In the genomic region with DNA sequence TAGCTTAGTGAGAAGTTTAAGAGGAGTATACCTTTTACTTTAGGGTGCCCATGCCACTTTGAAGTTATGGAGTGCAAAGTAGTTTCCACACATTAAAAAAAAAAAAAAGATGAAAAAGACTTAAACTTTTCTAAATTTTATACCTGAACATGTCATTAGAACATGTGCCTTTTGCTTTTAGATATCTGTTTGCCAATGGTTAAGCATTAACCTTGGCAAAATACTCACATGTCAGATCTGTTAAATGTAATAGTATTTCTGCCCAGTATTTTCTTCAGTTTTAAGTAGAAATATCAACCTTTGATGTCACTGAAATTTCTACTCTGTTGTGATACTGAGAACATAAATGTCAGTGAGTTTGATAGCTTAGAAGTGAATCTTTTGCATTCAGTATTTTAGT, we compare ENCODE assay signal across 1 cellular context.
TF ChIP-seq lines count a peak whose summit lies in the region.

No MANE protein-coding gene starts in this region.

TF ChIP-seq in HCT116, 20 proteins besides CTCF, POLR2A, EP300 and RAD21 (continued from another document):
- TF ChIP-seq, protein P1, sequence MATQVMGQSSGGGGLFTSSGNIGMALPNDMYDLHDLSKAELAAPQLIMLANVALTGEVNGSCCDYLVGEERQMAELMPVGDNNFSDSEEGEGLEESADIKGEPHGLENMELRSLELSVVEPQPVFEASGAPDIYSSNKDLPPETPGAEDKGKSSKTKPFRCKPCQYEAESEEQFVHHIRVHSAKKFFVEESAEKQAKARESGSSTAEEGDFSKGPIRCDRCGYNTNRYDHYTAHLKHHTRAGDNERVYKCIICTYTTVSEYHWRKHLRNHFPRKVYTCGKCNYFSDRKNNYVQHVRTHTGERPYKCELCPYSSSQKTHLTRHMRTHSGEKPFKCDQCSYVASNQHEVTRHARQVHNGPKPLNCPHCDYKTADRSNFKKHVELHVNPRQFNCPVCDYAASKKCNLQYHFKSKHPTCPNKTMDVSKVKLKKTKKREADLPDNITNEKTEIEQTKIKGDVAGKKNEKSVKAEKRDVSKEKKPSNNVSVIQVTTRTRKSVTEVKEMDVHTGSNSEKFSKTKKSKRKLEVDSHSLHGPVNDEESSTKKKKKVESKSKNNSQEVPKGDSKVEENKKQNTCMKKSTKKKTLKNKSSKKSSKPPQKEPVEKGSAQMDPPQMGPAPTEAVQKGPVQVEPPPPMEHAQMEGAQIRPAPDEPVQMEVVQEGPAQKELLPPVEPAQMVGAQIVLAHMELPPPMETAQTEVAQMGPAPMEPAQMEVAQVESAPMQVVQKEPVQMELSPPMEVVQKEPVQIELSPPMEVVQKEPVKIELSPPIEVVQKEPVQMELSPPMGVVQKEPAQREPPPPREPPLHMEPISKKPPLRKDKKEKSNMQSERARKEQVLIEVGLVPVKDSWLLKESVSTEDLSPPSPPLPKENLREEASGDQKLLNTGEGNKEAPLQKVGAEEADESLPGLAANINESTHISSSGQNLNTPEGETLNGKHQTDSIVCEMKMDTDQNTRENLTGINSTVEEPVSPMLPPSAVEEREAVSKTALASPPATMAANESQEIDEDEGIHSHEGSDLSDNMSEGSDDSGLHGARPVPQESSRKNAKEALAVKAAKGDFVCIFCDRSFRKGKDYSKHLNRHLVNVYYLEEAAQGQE (IDR thresholded peaks at IDR 0.05; ENCODE audit: low read depth): no peak
TF ChIP-seq in HCT116: peak in this region for 0.
